Comparison of ENCODE assay signal across 1 cellular context in the genomic region with DNA sequence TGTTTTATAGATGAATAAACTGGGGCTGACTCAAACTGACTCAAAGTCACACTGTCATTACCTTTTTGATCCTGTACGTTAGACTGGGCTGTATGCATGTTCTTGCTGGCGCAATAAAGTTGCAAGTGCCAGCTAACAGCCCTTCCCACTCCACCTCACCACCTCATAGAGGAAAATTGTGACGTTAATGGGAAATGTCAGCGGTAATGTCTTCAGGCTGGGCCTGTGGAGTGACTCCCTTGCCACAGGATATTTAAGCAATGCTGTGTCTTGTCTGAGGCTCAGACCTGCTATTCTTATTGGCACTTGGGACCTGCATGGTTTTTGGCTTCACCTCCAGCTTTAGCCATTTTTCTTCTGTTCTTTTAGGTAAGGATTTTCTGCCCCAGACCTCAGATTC.
TF ChIP-seq lines count a peak whose summit lies in the region.

No MANE protein-coding gene starts in this region.

TF ChIP-seq in K562, 482 proteins besides CTCF, POLR2A, EP300 and RAD21 (continued from another document):
- no peak for TF ChIP-seq HOXB6 (CRISPR knock-in tag; IDR thresholded peaks at IDR 0.05; ENCODE audit: borderline replicate concordance)
- TF ChIP-seq, protein P1, sequence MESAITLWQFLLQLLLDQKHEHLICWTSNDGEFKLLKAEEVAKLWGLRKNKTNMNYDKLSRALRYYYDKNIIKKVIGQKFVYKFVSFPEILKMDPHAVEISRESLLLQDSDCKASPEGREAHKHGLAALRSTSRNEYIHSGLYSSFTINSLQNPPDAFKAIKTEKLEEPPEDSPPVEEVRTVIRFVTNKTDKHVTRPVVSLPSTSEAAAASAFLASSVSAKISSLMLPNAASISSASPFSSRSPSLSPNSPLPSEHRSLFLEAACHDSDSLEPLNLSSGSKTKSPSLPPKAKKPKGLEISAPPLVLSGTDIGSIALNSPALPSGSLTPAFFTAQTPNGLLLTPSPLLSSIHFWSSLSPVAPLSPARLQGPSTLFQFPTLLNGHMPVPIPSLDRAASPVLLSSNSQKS (CRISPR knock-in tag; IDR thresholded peaks at IDR 0.05): no peak
- TF ChIP-seq, protein P2, sequence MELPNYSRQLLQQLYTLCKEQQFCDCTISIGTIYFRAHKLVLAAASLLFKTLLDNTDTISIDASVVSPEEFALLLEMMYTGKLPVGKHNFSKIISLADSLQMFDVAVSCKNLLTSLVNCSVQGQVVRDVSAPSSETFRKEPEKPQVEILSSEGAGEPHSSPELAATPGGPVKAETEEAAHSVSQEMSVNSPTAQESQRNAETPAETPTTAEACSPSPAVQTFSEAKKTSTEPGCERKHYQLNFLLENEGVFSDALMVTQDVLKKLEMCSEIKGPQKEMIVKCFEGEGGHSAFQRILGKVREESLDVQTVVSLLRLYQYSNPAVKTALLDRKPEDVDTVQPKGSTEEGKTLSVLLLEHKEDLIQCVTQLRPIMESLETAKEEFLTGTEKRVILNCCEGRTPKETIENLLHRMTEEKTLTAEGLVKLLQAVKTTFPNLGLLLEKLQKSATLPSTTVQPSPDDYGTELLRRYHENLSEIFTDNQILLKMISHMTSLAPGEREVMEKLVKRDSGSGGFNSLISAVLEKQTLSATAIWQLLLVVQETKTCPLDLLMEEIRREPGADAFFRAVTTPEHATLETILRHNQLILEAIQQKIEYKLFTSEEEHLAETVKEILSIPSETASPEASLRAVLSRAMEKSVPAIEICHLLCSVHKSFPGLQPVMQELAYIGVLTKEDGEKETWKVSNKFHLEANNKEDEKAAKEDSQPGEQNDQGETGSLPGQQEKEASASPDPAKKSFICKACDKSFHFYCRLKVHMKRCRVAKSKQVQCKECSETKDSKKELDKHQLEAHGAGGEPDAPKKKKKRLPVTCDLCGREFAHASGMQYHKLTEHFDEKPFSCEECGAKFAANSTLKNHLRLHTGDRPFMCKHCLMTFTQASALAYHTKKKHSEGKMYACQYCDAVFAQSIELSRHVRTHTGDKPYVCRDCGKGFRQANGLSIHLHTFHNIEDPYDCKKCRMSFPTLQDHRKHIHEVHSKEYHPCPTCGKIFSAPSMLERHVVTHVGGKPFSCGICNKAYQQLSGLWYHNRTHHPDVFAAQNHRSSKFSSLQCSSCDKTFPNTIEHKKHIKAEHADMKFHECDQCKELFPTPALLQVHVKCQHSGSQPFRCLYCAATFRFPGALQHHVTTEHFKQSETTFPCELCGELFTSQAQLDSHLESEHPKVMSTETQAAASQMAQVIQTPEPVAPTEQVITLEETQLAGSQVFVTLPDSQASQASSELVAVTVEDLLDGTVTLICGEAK (IDR thresholded peaks at IDR 0.05): peak; percentile 71
- TF ChIP-seq, protein P2 (CRISPR knock-in tag; IDR thresholded peaks at IDR 0.05): peak; percentile 57; the same call in 1 of the 2 replicates
- TF ChIP-seq, protein P3, sequence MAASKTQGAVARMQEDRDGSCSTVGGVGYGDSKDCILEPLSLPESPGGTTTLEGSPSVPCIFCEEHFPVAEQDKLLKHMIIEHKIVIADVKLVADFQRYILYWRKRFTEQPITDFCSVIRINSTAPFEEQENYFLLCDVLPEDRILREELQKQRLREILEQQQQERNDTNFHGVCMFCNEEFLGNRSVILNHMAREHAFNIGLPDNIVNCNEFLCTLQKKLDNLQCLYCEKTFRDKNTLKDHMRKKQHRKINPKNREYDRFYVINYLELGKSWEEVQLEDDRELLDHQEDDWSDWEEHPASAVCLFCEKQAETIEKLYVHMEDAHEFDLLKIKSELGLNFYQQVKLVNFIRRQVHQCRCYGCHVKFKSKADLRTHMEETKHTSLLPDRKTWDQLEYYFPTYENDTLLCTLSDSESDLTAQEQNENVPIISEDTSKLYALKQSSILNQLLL (CRISPR knock-in tag; IDR thresholded peaks at IDR 0.05; ENCODE audit: borderline replicate concordance): no peak
- 0 out of 2 replicates have a peak, but pooled peaks have one; percentile 6 for TF ChIP-seq ZNF766 (CRISPR knock-in tag; conservative IDR thresholded peaks at IDR 0.05)
